Comparison of ENCODE assay signal across 14 cellular contexts in genomic region chr2:127953128-127953718, GRCh38.
DNase-seq lines count a peak whose midpoint lies in the region; ATAC-seq, FAIRE-seq and TF ChIP-seq lines count a peak whose summit lies in the region.
"Had no signal": no experiment of that assay in that cellular context is flagged by ENCODE, and none has a peak within 500 bp of the region (broad histone marks: within the 10 kb centered on the region; RNA-seq: fewer than 3 reads in every experiment).

No MANE protein-coding gene starts in this region.

- H3K27me3 ChIP-seq in A673 (replicated peaks; ENCODE audit: insufficient read depth, low read depth, low read length, poor library complexity) = no peaks in the 10 kb centered on the region
- H3K27me3 ChIP-seq in right cardiac atrium (ENCODE audit: control insufficient read depth, insufficient read depth) = no peaks in the 10 kb centered on the region
- H3K27me3 ChIP-seq in pancreas = no peaks in the 10 kb centered on the region
- no peaks in the 10 kb centered on the region for H3K27me3 ChIP-seq in vagina

- H3K4me3 ChIP-seq in A673 (ENCODE audit: low read depth, low read length, poor library complexity, severe bottlenecking) (no peak overlapping the region), choroid plexus epithelial cell (ENCODE audit: low read depth, low read length) (no peak overlapping the region), right cardiac atrium (ENCODE audit: low read length) (no peak overlapping the region), pancreas (no peak overlapping the region), vagina (no peak overlapping the region)

- H3K4me1 ChIP-seq in A673 (ENCODE audit: insufficient read depth, low read length, poor library complexity, severe bottlenecking) (no peaks in the 10 kb centered on the region), right cardiac atrium (ENCODE audit: control insufficient read depth, insufficient read depth, low read length) (peaks cover 1% of the 10 kb centered on the region), pancreas (peaks cover 0 to 16% (median 0%) of the 10 kb centered on the region in 3 donors), vagina (peaks cover 17% of the 10 kb centered on the region)

- no peak for TF ChIP-seq POLR2A in vagina (IDR thresholded peaks at IDR 0.05)

- WGBS in right cardiac atrium = 32% methylated on average over 6 of the region's 6 CpGs
- WGBS in pancreas, 2 donors = 44 to 45% methylated on average over 6 of the region's 6 CpGs

- peak overlapping the region; percentile 12 for H3K27ac ChIP-seq in A673 (ENCODE audit: low read depth, low read length, poor library complexity, severe bottlenecking)
- H3K27ac ChIP-seq in right cardiac atrium (ENCODE audit: low read length) = peak overlapping the region; percentile 26
- H3K27ac ChIP-seq in pancreas = peak overlapping the region in 1 of 4 donors; percentile 34
- H3K27ac ChIP-seq in vagina = no peak overlapping the region
- H3K27ac ChIP-seq: HL-60 had no signal

- no peaks in the 10 kb centered on the region for H3K9me3 ChIP-seq in A673 (ENCODE audit: low read depth, low read length, poor library complexity, severe bottlenecking)
- no peaks in the 10 kb centered on the region for H3K9me3 ChIP-seq in right cardiac atrium (ENCODE audit: control insufficient read depth, low read length)
- H3K9me3 ChIP-seq in pancreas = no peaks in the 10 kb centered on the region
- H3K9me3 ChIP-seq in vagina = no peaks in the 10 kb centered on the region

- intact Hi-C loops in A673 (cut with micrococcal nuclease; ENCODE audit: unreplicated experiment) (no loop called here), right cardiac atrium (cut with DNase I) (no loop called here), pancreas (cut with DNase I) (loop anchor here in 1 of 3 donors (5.0 kb wide), 1 partner anchor 51 kb away; no protein-coding TSS in a partner anchor), vagina (cut with DNase I) (no loop called here)

- no TSS peak for BruUV-seq in A673 (replicated peaks; lab: Mats Ljungman, UMichigan)

- FAIRE-seq in pancreas (lab: Jason Lieb, UNC) = no peak
- FAIRE-seq: D721Med had no signal

- peaks cover 57% of the 10 kb centered on the region for H3K36me3 ChIP-seq in A673 (ENCODE audit: insufficient read depth, low read length, poor library complexity, severe bottlenecking)
- peaks cover 11 to 33% (median 19%) of the 10 kb centered on the region in 3 donors for H3K36me3 ChIP-seq in pancreas
- peaks cover 0 to 51% of the 10 kb centered on the region in 2 donors for H3K36me3 ChIP-seq in vagina

- POLR2A ChIA-PET in A673 (lab: Charles Lee; ENCODE audit: low non-redundant PET) = no interaction called here

- no peak for TF ChIP-seq CTCF in A673 (conservative IDR thresholded peaks at IDR 0.05; ENCODE audit: low read depth, low read length)
- TF ChIP-seq CTCF in choroid plexus epithelial cell (conservative IDR thresholded peaks at IDR 0.05; ENCODE audit: low read depth, low read length) = no peak
- TF ChIP-seq CTCF in pancreas (IDR thresholded peaks at IDR 0.05) = no peak
- no peak for TF ChIP-seq CTCF in vagina (IDR thresholded peaks at IDR 0.05)

- CTCF ChIA-PET in A673 (lab: Charles Lee) = no interaction called here

- DNase-seq in A673 (ENCODE audit: low spot score) = no peak
- peak; percentile 67 for DNase-seq in choroid plexus epithelial cell (ENCODE audit: low read depth)
- peak; percentile 68 to 88 (median 83) for DNase-seq in right cardiac atrium
- peak in 3 of 6 donors; percentile 16 to 27 (median 23) for DNase-seq in pancreas
- no peak for DNase-seq in iPS-NIHi11 (ENCODE audit: low spot score)
- no peak for DNase-seq in vagina (ENCODE audit: extremely low spot score in 2 of 2)
- no peak for DNase-seq in NCI-H748 treated with DMSO at 0.1 percent for 48 hours (lab: John Stamatoyannopoulos, UW)
- DNase-seq: activated naive CD8-positive, alpha-beta T cell treated with anti-CD3 and anti-CD28 coated beads, Interleukin-2, amount 10 ng/mL, durations not matched to agents 7 days and 5 days; effector memory CD8-positive, alpha-beta T cell; naive B cell had no signal

- ATAC-seq in right cardiac atrium (peak; percentile 97 to 98), pancreas (peak; percentile 69 to 89 (median 82)), GM21360 (IDR thresholded peaks at IDR 0.05; ENCODE audit: unreplicated experiment) (no peak)
- ATAC-seq: effector memory CD8-positive, alpha-beta T cell; WTC11 had no signal

Comparison
In these comparisons a context has a peak if more than half of its experiments do, and no peak if none do; other contexts are left out.
1. DNase-seq: peak in choroid plexus epithelial cell (single experiment) and right cardiac atrium (3 of 3); none in A673 (single experiment), iPS-NIHi11 (single experiment), vagina (0 of 2) and NCI-H748 treated with DMSO at 0.1 percent for 48 hours (single experiment).